9 cellular contexts compared by ENCODE assay signal in genomic region chr1:40161888-40162397, GRCh38. TPM values are rescaled to one million over a fixed set of nuclear protein-coding genes. Genes with fewer than 3 reads are reported as not detected.
DNase-seq lines count a peak whose midpoint lies in the region; TF ChIP-seq lines count a peak whose summit lies in the region.
"Had no signal": no experiment of that assay in that cellular context is flagged by ENCODE, and none has a peak within 500 bp of the region (broad histone marks: within the 10 kb centered on the region; RNA-seq: fewer than 3 reads in every experiment).

No MANE protein-coding gene starts in this region.

- no peak overlapping the region for H3K4me3 Mint-ChIP-seq in endodermal cell
- H3K4me3 Mint-ChIP-seq: T-cell had no signal

- peak overlapping the region; percentile 86 for H3K27ac ChIP-seq in endodermal cell (ENCODE audit: low read depth, low read length)
- peak overlapping the region; percentile 98 for H3K27ac ChIP-seq in osteoblast (ENCODE audit: low read depth, low read length)

- H3K9ac ChIP-seq in endodermal cell (ENCODE audit: extremely low read depth, low read length, poor library complexity, severe bottlenecking): peak overlapping the region; percentile 96

- H3K27ac Mint-ChIP-seq in endodermal cell: no peak overlapping the region

- no peaks in the 10 kb centered on the region for H3K9me3 ChIP-seq in endodermal cell (ENCODE audit: control insufficient read depth, low read length)
- H3K9me3 ChIP-seq in osteoblast (ENCODE audit: low read depth, low read length): no peaks in the 10 kb centered on the region

- peak overlapping the region; percentile 97 for H3K4me3 ChIP-seq in GM12875 (ENCODE audit: low read depth, low read length)
- H3K4me3 ChIP-seq in LNCaP clone FGC (ENCODE audit: low read depth, low read length): peak overlapping the region; percentile 96
- peak overlapping the region; percentile 93 for H3K4me3 ChIP-seq in endodermal cell (ENCODE audit: low read length)
- peak overlapping the region; percentile 92 for H3K4me3 ChIP-seq in osteoblast (ENCODE audit: insufficient read depth, low read length)

- no peaks in the 10 kb centered on the region for H3K9me3 Mint-ChIP-seq in endodermal cell
- H3K9me3 Mint-ChIP-seq: T-cell had no signal

- TF ChIP-seq CTCF in GM12875 (IDR thresholded peaks at IDR 0.05; ENCODE audit: borderline replicate concordance, insufficient read depth, low read depth, low read length): no peak
- no peak for TF ChIP-seq CTCF in LNCaP clone FGC (IDR thresholded peaks at IDR 0.05; ENCODE audit: control insufficient read depth, extremely low read depth, insufficient read depth)
- no peak for TF ChIP-seq CTCF in endodermal cell (conservative IDR thresholded peaks at IDR 0.05)
- TF ChIP-seq CTCF in osteoblast (IDR thresholded peaks at IDR 0.05; ENCODE audit: extremely low read depth, low read depth, low read length): no peak

- peaks cover 46% of the 10 kb centered on the region for H4K20me1 ChIP-seq in osteoblast (ENCODE audit: insufficient read depth, low read length)

- 1 to 3% methylated on average over 5 to 16 of the region's 16 CpGs for WGBS in endodermal cell (ENCODE audit: insufficient coverage in 1 of 2, insufficient read length in 1 of 2), 2 experiments

- H3K36me3 Mint-ChIP-seq in endodermal cell (ENCODE audit: low read depth): no peaks in the 10 kb centered on the region

- H3K4me2 ChIP-seq in osteoblast (ENCODE audit: insufficient read depth, low read length): peak overlapping the region; percentile 91

- no peaks in the 10 kb centered on the region for H3K36me3 ChIP-seq in endodermal cell (ENCODE audit: control insufficient read depth, insufficient read depth, low read length)
- no peaks in the 10 kb centered on the region for H3K36me3 ChIP-seq in osteoblast (ENCODE audit: insufficient read depth, low read length)

- H3K27me3 Mint-ChIP-seq in endodermal cell (ENCODE audit: insufficient read depth): peaks cover 3% of the 10 kb centered on the region
- H3K27me3 Mint-ChIP-seq: T-cell had no signal

- peaks cover 5% of the 10 kb centered on the region for H3K27me3 ChIP-seq in endodermal cell (ENCODE audit: control insufficient read depth, insufficient read depth, low read length, poor library complexity, severe bottlenecking)
- H3K27me3 ChIP-seq in osteoblast (ENCODE audit: insufficient read depth, low read length): no peaks in the 10 kb centered on the region

- H3K79me2 ChIP-seq in osteoblast (ENCODE audit: insufficient read depth, low read length): peaks cover 58% of the 10 kb centered on the region

- H3K4me1 Mint-ChIP-seq in endodermal cell: peaks cover 17% of the 10 kb centered on the region

- peaks cover 4% of the 10 kb centered on the region for H3K4me1 ChIP-seq in endodermal cell (ENCODE audit: control insufficient read depth, insufficient read depth, low read length)
- peaks cover 19% of the 10 kb centered on the region for H3K4me1 ChIP-seq in osteoblast (ENCODE audit: insufficient read depth, low read length)

- no peak overlapping the region for H2AFZ ChIP-seq in osteoblast (ENCODE audit: low read length)

- DNase-seq in LNCaP clone FGC (ENCODE audit: low read depth) (no peak), endodermal cell (no peak), osteoblast (ENCODE audit: insufficient read length, low spot score, missing footprints) (peak; percentile 62), COR-L47 (lab: John Stamatoyannopoulos, UW) (no peak), SW 1271 (lab: John Stamatoyannopoulos, UW) (no peak), DMS53 (lab: John Stamatoyannopoulos, UW) (no peak)
- DNase-seq in stimulated activated CD8-positive, alpha-beta memory T cell treated with anti-CD3 and anti-CD28 coated beads, Interleukin-4, amount 100 ng/mL, for 48 hours: no peak

RNA-seq across cellular contexts. Expression of gene RLF, which starts 0.8 kb away (rescaled TPM):
- total RNA-seq in endodermal cell (10 to 100 TPM; 18.8 to 23.3 TPM), osteoblast (26.2 and 29.7 TPM in 2 replicates)
- polyA plus RNA-seq in endodermal cell (2013, experiment 1 of 2): 23.9 TPM
- 23.6 TPM for polyA plus RNA-seq in endodermal cell (2013, experiment 2 of 2)
